Comparison of ENCODE assay signal across 1 cellular context in the genomic region with DNA sequence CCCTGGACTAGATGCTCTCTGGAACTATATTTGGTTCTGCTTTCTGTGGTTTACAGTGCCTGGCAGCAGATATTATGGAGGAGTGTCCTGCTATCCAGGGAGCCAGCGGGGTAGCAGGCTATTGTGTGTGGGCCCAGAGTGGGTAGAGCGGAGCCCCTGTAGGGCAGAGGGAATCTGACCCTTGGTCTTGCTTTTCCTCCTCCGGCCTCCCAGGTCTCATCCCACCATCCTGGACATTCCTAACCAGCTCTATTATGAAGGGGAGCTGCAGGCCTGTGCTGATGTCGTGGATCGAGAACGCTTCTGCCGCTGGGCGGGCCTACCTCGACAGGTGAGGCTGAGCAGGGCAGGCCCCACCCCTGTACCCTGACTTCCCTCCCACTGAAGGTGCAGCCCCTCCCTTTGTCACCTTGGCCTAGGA.
TF ChIP-seq lines count a peak whose summit lies in the region.

No MANE protein-coding gene starts in this region.

TF ChIP-seq in HepG2, 621 proteins besides CTCF, POLR2A, EP300 and RAD21:
- TF ChIP-seq PRPF4 (IDR thresholded peaks at IDR 0.05; ENCODE audit: low read depth, low read length, poor library complexity, severe bottlenecking): peak; percentile 79
- no peak for TF ChIP-seq KDM6A (CRISPR knock-in tag; IDR thresholded peaks at IDR 0.05; ENCODE audit: low read depth)
- peak; percentile 81; the same call in 1 of the 2 replicates for TF ChIP-seq ZBTB38 (CRISPR knock-in tag; IDR thresholded peaks at IDR 0.05)
